15 cellular contexts compared by ENCODE assay signal in genomic region chr6:121816361-121816760, GRCh38.
"Had no signal": no experiment of that assay in that cellular context is flagged by ENCODE, and none has a peak within 500 bp of the region (broad histone marks: within the 10 kb centered on the region; RNA-seq: fewer than 3 reads in every experiment).

No MANE protein-coding gene starts in this region.

- H3K36me3 ChIP-seq: spleen, suprapubic skin, upper lobe of left lung, WERI-Rb-1 had no signal

- H3K27ac ChIP-seq: psoas muscle, SK-N-MC, spleen, suprapubic skin, upper lobe of left lung, WERI-Rb-1 had no signal

- H3K4me3 ChIP-seq: psoas muscle, SK-N-MC, spleen, suprapubic skin, upper lobe of left lung had no signal

- DNase-seq: activated CD4-positive, alpha-beta memory T cell treated with anti-CD3 and anti-CD28 coated beads, Interleukin-2, amount 10 ng/mL, durations not matched to agents 7 days and 5 days; activated effector memory CD4-positive, alpha-beta T cell treated with anti-CD3 and anti-CD28 coated beads, Interleukin-2, amount 50 U/mL, for 16 hours; activated T-cell treated with anti-CD3 and anti-CD28 coated beads, Interleukin-2, amount 50 U/mL, for 48 hours; effector memory CD4-positive, alpha-beta T cell; hippocampal formation; kidney; left ventricle myocardium superior; psoas muscle; spleen; T-helper 9 cell; upper lobe of left lung; WERI-Rb-1 had no signal

- H3K4me1 ChIP-seq: psoas muscle, spleen, suprapubic skin had no signal

- ATAC-seq: left ventricle myocardium superior, psoas muscle, sciatic nerve had no signal

- H3K27me3 ChIP-seq: spleen, suprapubic skin, upper lobe of left lung had no signal
